In genomic region chr9:131017067-131017466, GRCh38 we compare ENCODE assay signal across 17 cellular contexts. TPM values are rescaled to one million over a fixed set of nuclear protein-coding genes. Genes with fewer than 3 reads are reported as not detected.
A peak's percentile ranks its signal among the peaks of the same experiment; 100 is the strongest.
DNase-seq lines count a peak whose midpoint lies in the region; ATAC-seq, FAIRE-seq and TF ChIP-seq lines count a peak whose summit lies in the region.
"Had no signal": no experiment of that assay in that cellular context is flagged by ENCODE, and none has a peak within 500 bp of the region (broad histone marks: within the 10 kb centered on the region; RNA-seq: fewer than 3 reads in every experiment).

No MANE protein-coding gene starts in this region.

- no peak overlapping the region for H3K4me2 ChIP-seq in H9 (ENCODE audit: insufficient read depth, insufficient read length, low read length)
- H3K4me2 ChIP-seq: BLaER1 treated with 17β-estradiol and CSF1 and Interleukin-3, amounts not matched to agents 10 nM and 100 nM had no signal

- H3K27ac Mint-ChIP-seq in H9, result peak overlapping the region; percentile 5 to 91 (median 89); a peak in 5 of 7 replicates
- H3K27ac Mint-ChIP-seq in type B pancreatic cell, result peak overlapping the region; percentile 26

- no peak for TF ChIP-seq POLR2A in lower leg skin (IDR thresholded peaks at IDR 0.05)

- H3K4me3 Mint-ChIP-seq in H9 (no peak overlapping the region), type B pancreatic cell (no peak overlapping the region)

- H2BK12ac ChIP-seq in H9 (ENCODE audit: insufficient read length, low read depth, low read length), result no peak overlapping the region

- TF ChIP-seq CTCF in H9 (conservative IDR thresholded peaks at IDR 0.05) (no peak), lower leg skin (IDR thresholded peaks at IDR 0.05) (no peak), type B pancreatic cell (conservative IDR thresholded peaks at IDR 0.05) (no peak)

- no peak overlapping the region for H3K23ac ChIP-seq in H9 (ENCODE audit: insufficient read length, low read depth, low read length)

- H3K4me1 ChIP-seq in H9 (ENCODE audit: insufficient read depth, low read length), result no peaks in the 10 kb centered on the region; the same call in 1 of the 2 replicates
- peaks cover 11% of the 10 kb centered on the region for H3K4me1 ChIP-seq in NT2/D1 (ENCODE audit: insufficient read depth, insufficient read length)

- peaks cover 31% of the 10 kb centered on the region for H3K36me3 ChIP-seq in NT2/D1 (ENCODE audit: insufficient read depth, insufficient read length, low read length)
- H3K36me3 ChIP-seq: BLaER1 treated with 17β-estradiol and CSF1 and Interleukin-3, amounts not matched to agents 10 nM and 100 nM; SJSA1 had no signal

- no peak overlapping the region for H3K14ac ChIP-seq in H9 (ENCODE audit: insufficient read depth, low read length)

- H3K4me3 ChIP-seq in NT2/D1 (ENCODE audit: insufficient read length, low read depth), result no peak overlapping the region
- no peak overlapping the region for H3K4me3 ChIP-seq in lower leg skin (ENCODE audit: low read depth, poor library complexity, severe bottlenecking)
- H3K4me3 ChIP-seq: BLaER1 treated with 17β-estradiol and CSF1 and Interleukin-3, amounts not matched to agents 10 nM and 100 nM; SJSA1 had no signal

- no peaks in the 10 kb centered on the region for H3K79me2 ChIP-seq in H9 (ENCODE audit: insufficient read depth, low read length)

- no peak overlapping the region for H3K56ac ChIP-seq in H9 (ENCODE audit: insufficient read length, low read depth, low read length)

- H2BK15ac ChIP-seq in H9 (ENCODE audit: low read depth, low read length), result no peak overlapping the region

- H2BK20ac ChIP-seq in H9 (ENCODE audit: low read depth, low read length, poor library complexity, severe bottlenecking), result no peak overlapping the region

- ATAC-seq in HG03571 (IDR thresholded peaks at IDR 0.05; ENCODE audit: unreplicated experiment), result no peak
- ATAC-seq: PC-3 had no signal

- H4K20me1 ChIP-seq in H9 (ENCODE audit: control insufficient read depth, insufficient read depth, insufficient read length), result no peaks in the 10 kb centered on the region

- no peak overlapping the region for H4K8ac ChIP-seq in H9 (replicated peaks; ENCODE audit: insufficient read length, low read depth, low read length)

- no peak overlapping the region for H2AFZ ChIP-seq in H9 (ENCODE audit: low read length)

- peaks cover 20 to 35% of the 10 kb centered on the region in 2 experiments for H3K4me1 Mint-ChIP-seq in H9
- peaks cover 23% of the 10 kb centered on the region for H3K4me1 Mint-ChIP-seq in type B pancreatic cell (ENCODE audit: unreplicated experiment)

- intact Hi-C loops in lower leg skin (cut with DNase I; ENCODE audit: low total_unique reads), result no loop called here

- no peaks in the 10 kb centered on the region for H3K79me1 ChIP-seq in H9 (ENCODE audit: insufficient read depth, low read depth, low read length, poor library complexity, severe bottlenecking)

- H2BK120ac ChIP-seq in H9 (ENCODE audit: low read depth, low read length, poor library complexity, severe bottlenecking), result no peak overlapping the region

- H3K18ac ChIP-seq in H9 (ENCODE audit: insufficient read length, low read depth, low read length), result no peak overlapping the region

- no peaks in the 10 kb centered on the region for H3K23me2 ChIP-seq in H9 (ENCODE audit: insufficient read length, low read depth, low read length, poor library complexity, severe bottlenecking)

- no peak overlapping the region for H4K5ac ChIP-seq in H9 (ENCODE audit: insufficient read length, low read depth, low read length)

- no peak overlapping the region for H2AK5ac ChIP-seq in H9 (ENCODE audit: insufficient read length, low read length)

- FAIRE-seq in GM19239 (lab: Jason Lieb, UNC), result no peak

- H3K27me3 Mint-ChIP-seq in H9 (ENCODE audit: low read depth), result no peaks in the 10 kb centered on the region
- H3K27me3 Mint-ChIP-seq in type B pancreatic cell, result peaks cover 46% of the 10 kb centered on the region

- H4K91ac ChIP-seq in H9 (ENCODE audit: insufficient read length, low read depth, low read length), result no peak overlapping the region

- peaks cover 0 to 7% (median 3%) of the 10 kb centered on the region in 3 experiments; a peak in 4 of 7 replicates for H3K36me3 Mint-ChIP-seq in H9 (ENCODE audit: insufficient read depth in 1 of 3, low read depth in 3 of 3)
- no peaks in the 10 kb centered on the region for H3K36me3 Mint-ChIP-seq in type B pancreatic cell

- WGBS in H9 (ENCODE audit: extremely low coverage, insufficient read length, low lambda C conversion rate), result no CpG with 5 or more reads among the region's 21 CpGs
- WGBS in lower leg skin, 2 donors, result 57 to 60% methylated on average over 21 of the region's 21 CpGs

- H2BK5ac ChIP-seq in H9 (ENCODE audit: insufficient read length, low read length), result no peak overlapping the region

- H3T11ph ChIP-seq in H9 (ENCODE audit: low read length), result no peak overlapping the region

- H3K9ac ChIP-seq in H9 (ENCODE audit: extremely low read depth, insufficient read length, low read length), result no peak overlapping the region
- H3K9ac ChIP-seq in NT2/D1 (ENCODE audit: insufficient read length, low read depth), result peak overlapping the region; percentile 23
- H3K9ac ChIP-seq: BLaER1 treated with 17β-estradiol and CSF1 and Interleukin-3, amounts not matched to agents 10 nM and 100 nM had no signal

- H3K27me3 ChIP-seq in H9 (ENCODE audit: insufficient read depth, low read length) (no peaks in the 10 kb centered on the region), NT2/D1 (ENCODE audit: insufficient read depth, insufficient read length) (no peaks in the 10 kb centered on the region)
- H3K27me3 ChIP-seq: BLaER1 treated with 17β-estradiol and CSF1 and Interleukin-3, amounts not matched to agents 10 nM and 100 nM had no signal

- DNase-seq in H9 (peak; percentile 81), NT2/D1 (ENCODE audit: low read depth, low spot score) (no peak), lower leg skin (ENCODE audit: low spot score in 2 of 2) (peak; percentile 76 to 91), type B pancreatic cell (ENCODE audit: extremely low spot score, unreplicated experiment) (no peak), NCI-H2081 (lab: John Stamatoyannopoulos, UW) (no peak), GM19239 (ENCODE audit: insufficient read length, low spot score) (no peak)
- DNase-seq: MM.1S, NCI-H1105, NCI-H1694 treated with DMSO at 0.1 percent for 48 hours, NCI-H2171 treated with DMSO at 0.1 percent for 48 hours, NCI-H510A, PC-3, SW 1271 had no signal

- H3K4ac ChIP-seq in H9 (ENCODE audit: low read depth, low read length), result no peak overlapping the region

- no peak overlapping the region for H3K27ac ChIP-seq in H9 (ENCODE audit: insufficient read length, low read depth, low read length)
- H3K27ac ChIP-seq: BLaER1 treated with 17β-estradiol and CSF1 and Interleukin-3, amounts not matched to agents 10 nM and 100 nM; HL-60; SJSA1 had no signal

- H3K9me3 ChIP-seq in H9 (ENCODE audit: control insufficient read depth, low read depth, low read length) (no peaks in the 10 kb centered on the region), NT2/D1 (ENCODE audit: insufficient read depth, low read length) (peaks cover 14% of the 10 kb centered on the region)
- H3K9me3 ChIP-seq: BLaER1 treated with 17β-estradiol and CSF1 and Interleukin-3, amounts not matched to agents 10 nM and 100 nM; SJSA1 had no signal

- H3K9me3 Mint-ChIP-seq in H9 (no peaks in the 10 kb centered on the region), type B pancreatic cell (no peaks in the 10 kb centered on the region)

RNA-seq across cellular contexts. Expression of gene LAMC3, which starts 8.1 kb away (rescaled TPM):
- total RNA-seq in H9 (2021) (21.7 and 21.9 TPM in 2 replicates), lower leg skin (10 to 100 TPM in 3 of 4 donors, 1 to 10 TPM in 1; 9.1 to 23.0 (median 11.2) TPM), type B pancreatic cell (ENCODE audit: low replicate concordance) (0.38 and 7.2 TPM in 2 replicates)
- total RNA-seq: SJSA1 had no signal

Comparison
In these comparisons a context has a peak if more than half of its experiments do, and no peak if none do; other contexts are left out.
1. DNase-seq: peak in H9 (single experiment) and lower leg skin (2 of 2); none in NT2/D1 (single experiment), type B pancreatic cell (single experiment), NCI-H2081 (0 of 2) and GM19239 (single experiment).